8 cellular contexts compared by ENCODE assay signal in the genomic region with DNA sequence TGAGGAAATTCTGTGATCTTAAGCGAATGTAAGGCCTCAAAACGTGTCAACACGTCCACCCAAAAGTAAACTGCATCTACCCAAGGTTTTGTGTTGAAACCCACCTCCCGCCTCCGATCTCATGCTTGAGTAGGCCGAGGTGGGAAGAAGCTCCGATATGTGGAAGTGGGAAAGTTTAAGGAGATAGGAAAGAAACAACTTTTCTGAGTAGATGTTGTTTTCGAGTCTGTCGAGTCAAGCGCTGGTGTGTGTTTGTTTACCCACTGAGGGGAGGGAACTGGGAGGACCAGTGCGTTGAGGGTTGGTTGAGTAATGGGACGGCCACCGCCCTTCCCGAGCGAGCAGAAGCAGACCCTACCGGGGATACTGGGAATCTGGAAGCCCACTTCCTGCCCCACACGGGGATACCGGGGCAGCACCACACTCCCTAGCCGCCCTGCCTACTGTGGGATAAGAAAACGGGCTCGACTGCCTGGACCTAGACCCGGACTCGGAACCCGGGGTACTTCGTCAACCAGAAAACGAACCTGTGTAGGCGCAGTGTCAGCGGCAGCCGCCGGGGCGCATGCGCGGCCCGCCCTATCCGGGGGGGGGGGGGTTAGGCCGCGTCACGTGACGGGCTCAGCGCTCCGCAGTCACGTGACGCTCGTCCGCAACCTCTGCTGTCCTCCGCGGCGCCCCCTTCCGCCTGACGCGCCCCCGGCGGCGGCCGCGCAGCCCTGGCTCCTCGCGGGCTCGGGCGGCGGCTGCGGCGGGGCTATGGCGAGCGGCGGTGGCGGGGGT. TPM values are rescaled to one million over a fixed set of nuclear protein-coding genes. Genes with fewer than 3 reads are reported as not detected.
DNase-seq lines count a peak whose midpoint lies in the region; ATAC-seq and TF ChIP-seq lines count a peak whose summit lies in the region.

A gene with protein sequence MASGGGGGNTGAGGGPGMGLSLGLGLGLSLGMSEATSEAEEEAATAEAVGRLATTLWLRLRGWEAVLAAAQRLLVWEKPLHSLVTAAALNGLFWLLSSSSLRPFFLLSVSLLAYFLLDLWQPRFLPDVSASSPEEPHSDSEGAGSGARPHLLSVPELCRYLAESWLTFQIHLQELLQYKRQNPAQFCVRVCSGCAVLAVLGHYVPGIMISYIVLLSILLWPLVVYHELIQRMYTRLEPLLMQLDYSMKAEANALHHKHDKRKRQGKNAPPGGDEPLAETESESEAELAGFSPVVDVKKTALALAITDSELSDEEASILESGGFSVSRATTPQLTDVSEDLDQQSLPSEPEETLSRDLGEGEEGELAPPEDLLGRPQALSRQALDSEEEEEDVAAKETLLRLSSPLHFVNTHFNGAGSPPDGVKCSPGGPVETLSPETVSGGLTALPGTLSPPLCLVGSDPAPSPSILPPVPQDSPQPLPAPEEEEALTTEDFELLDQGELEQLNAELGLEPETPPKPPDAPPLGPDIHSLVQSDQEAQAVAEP (plus strand): TSS at position 682 of the 783 bp plus-strand sequence. CDS start 78 bp downstream, at position 760.

- H3K4me1 ChIP-seq in psoas muscle, result peaks cover 31% of the 10 kb centered on the region
- H3K4me1 ChIP-seq in uterus, result peaks cover 0 to 7% of the 10 kb centered on the region in 2 donors

- ATAC-seq in HG02642 (IDR thresholded peaks at IDR 0.05; ENCODE audit: poor library complexity, unreplicated experiment) (peak; percentile 55), left ventricle myocardium superior (peak; percentile 81), psoas muscle (peak; percentile 77 to 87 (median 80))

- intact Hi-C loops in left ventricle myocardium superior (cut with micrococcal nuclease) (no loop called here), psoas muscle (cut with DNase I) (loop anchor here (1.0 to 10.0 kb wide), 5 partner anchors 29 to 783 kb away; a partner anchor contains a TSS), uterus (cut with DNase I; ENCODE audit: low total_unique reads) (no loop called here)

- H3K4me3 ChIP-seq in GM12864 (ENCODE audit: low read depth, low read length) (peak within 1 kb of the TSS; percentile 88), psoas muscle (peak within 1 kb of the TSS; percentile 100), uterus (peak within 1 kb of the TSS; percentile 82 to 83)

- H3K4me1 Mint-ChIP-seq in T-helper 1 cell treated with Interleukin-12 subunit alpha and Interleukin-12 subunit beta and Interleukin-4 antibody, amounts not matched to agents 30 μg/mL and 1 μg/mL, for 36 hours (ENCODE audit: low read depth), result peaks cover 54% of the 10 kb centered on the region

- H3K36me3 ChIP-seq in psoas muscle (ENCODE audit: insufficient read depth in 1 of 2, low read depth in 1 of 2) (peaks cover 3 to 67% of the 10 kb centered on the region in 2 donors), uterus (no peaks in the 10 kb centered on the region)

- H3K27ac ChIP-seq in psoas muscle, result peak within 1 kb of the TSS; percentile 87
- peak within 1 kb of the TSS; percentile 97 to 98 for H3K27ac ChIP-seq in uterus

- no peaks in the 10 kb centered on the region for H3K9me3 Mint-ChIP-seq in T-helper 1 cell treated with Interleukin-12 subunit alpha and Interleukin-12 subunit beta and Interleukin-4 antibody, amounts not matched to agents 30 μg/mL and 1 μg/mL, for 36 hours

- H3K27me3 ChIP-seq in psoas muscle (ENCODE audit: insufficient read depth in 3 of 3, low read length in 2 of 3) (no peaks in the 10 kb centered on the region), uterus (no peaks in the 10 kb centered on the region)

- TF ChIP-seq POLR2A in uterus (IDR thresholded peaks at IDR 0.05), result peak; percentile 90 to 100

- DNase-seq in GM12864 (ENCODE audit: low read depth) (peak; percentile 72), NCI-H1436 treated with DMSO at 0.1 percent for 48 hours (lab: John Stamatoyannopoulos, UW) (peak; percentile 51), amniotic stem cell (lab: John Stamatoyannopoulos, UW) (peak; percentile 80), left ventricle myocardium superior (peak; percentile 92), psoas muscle (peak; percentile 87 to 93), uterus (peak; percentile 87 to 88)

- peak within 1 kb of the TSS; percentile 89 for H3K4me3 Mint-ChIP-seq in T-helper 1 cell treated with Interleukin-12 subunit alpha and Interleukin-12 subunit beta and Interleukin-4 antibody, amounts not matched to agents 30 μg/mL and 1 μg/mL, for 36 hours

- TF ChIP-seq CTCF in GM12864 (IDR thresholded peaks at IDR 0.05; ENCODE audit: low read depth, low read length, missing control alignments) (peak; percentile 24), psoas muscle (IDR thresholded peaks at IDR 0.05) (peak; percentile 44), uterus (IDR thresholded peaks at IDR 0.05) (peak in 3 of 4 experiments; percentile 58 to 65 (median 58))

- 0 to 1% (median 0%) methylated on average over 36 to 67 of the region's 67 CpGs for WGBS in psoas muscle, 3 donors

- H3K9me3 ChIP-seq in psoas muscle (no peaks in the 10 kb centered on the region), uterus (no peaks in the 10 kb centered on the region)

- peak within 1 kb of the TSS; percentile 94 for H3K27ac Mint-ChIP-seq in T-helper 1 cell treated with Interleukin-12 subunit alpha and Interleukin-12 subunit beta and Interleukin-4 antibody, amounts not matched to agents 30 μg/mL and 1 μg/mL, for 36 hours

- H3K27me3 Mint-ChIP-seq in T-helper 1 cell treated with Interleukin-12 subunit alpha and Interleukin-12 subunit beta and Interleukin-4 antibody, amounts not matched to agents 30 μg/mL and 1 μg/mL, for 36 hours (ENCODE audit: low read depth), result no peaks in the 10 kb centered on the region

- H3K36me3 Mint-ChIP-seq in T-helper 1 cell treated with Interleukin-12 subunit alpha and Interleukin-12 subunit beta and Interleukin-4 antibody, amounts not matched to agents 30 μg/mL and 1 μg/mL, for 36 hours (ENCODE audit: low read depth), result peaks cover 32% of the 10 kb centered on the region

RNA-seq across cellular contexts. Expression of the gene that starts here (rescaled TPM):
- 41.1 TPM for total RNA-seq in left ventricle myocardium superior
- total RNA-seq in psoas muscle, result 10 to 100 TPM; 28.1 to 38.1 (median 37.1) TPM
- polyA plus RNA-seq in psoas muscle, result 10 to 100 TPM; 36.5 to 71.4 (median 62.2) TPM
- 100 to 1,000 TPM in 1 of 4 donors, 10 to 100 TPM in 3; 18.2 to 216 (median 74.9) TPM for total RNA-seq in uterus

Comparison
In these comparisons a context has a peak if more than half of its experiments do, and no peak if none do; other contexts are left out.
1. Peak in every context shown above with its lines: DNase-seq, ATAC-seq, H3K4me3 ChIP-seq and H3K27ac ChIP-seq.
2. intact Hi-C loops: an anchor here in psoas muscle (1.0 to 10.0 kb wide); none called in left ventricle myocardium superior and uterus.